ENCODE assay signal across 26 cellular contexts in the genomic region with DNA sequence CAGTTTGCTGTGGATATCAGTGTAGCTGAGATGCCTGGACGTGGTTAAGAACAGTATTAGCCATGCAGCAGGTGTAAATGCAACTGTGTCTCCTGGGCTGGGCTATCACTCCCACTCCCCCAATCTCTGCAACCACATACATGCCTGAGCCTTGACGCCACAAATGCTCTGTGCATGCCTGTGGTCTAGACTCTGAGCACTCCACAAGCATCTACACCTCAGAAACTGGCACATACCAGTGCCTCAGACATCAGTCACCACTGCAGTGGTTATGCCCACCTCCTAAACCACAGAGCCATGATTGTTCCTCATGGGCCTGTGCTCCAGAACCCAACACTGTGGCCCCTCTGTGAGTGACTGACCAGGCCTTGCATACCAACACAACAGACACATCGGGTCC.
A peak's percentile ranks its signal among the peaks of the same experiment; 100 is the strongest.
DNase-seq lines count a peak whose midpoint lies in the region; ATAC-seq and TF ChIP-seq lines count a peak whose summit lies in the region.
"Had no signal": no experiment of that assay in that cellular context is flagged by ENCODE, and none has a peak within 500 bp of the region (broad histone marks: within the 10 kb centered on the region; RNA-seq: fewer than 3 reads in every experiment).

No MANE protein-coding gene starts in this region.

- TF ChIP-seq CTCF in upper lobe of right lung (IDR thresholded peaks at IDR 0.05): no peak
- no peak for TF ChIP-seq CTCF in foreskin fibroblast (IDR thresholded peaks at IDR 0.05; ENCODE audit: low read depth, low read length)

- no peak overlapping the region for H3K4me3 ChIP-seq in SJCRH30
- H3K4me3 ChIP-seq in upper lobe of right lung: no peak overlapping the region
- H3K4me3 ChIP-seq in foreskin fibroblast (ENCODE audit: low read depth in 1 of 2, low read length in 2 of 2): no peak overlapping the region
- no peak overlapping the region for H3K4me3 ChIP-seq in Karpas-422 (ENCODE audit: low read length)
- H3K4me3 ChIP-seq: body of pancreas, ovary, upper lobe of left lung had no signal

- H3K79me2 ChIP-seq in Karpas-422 (ENCODE audit: low read length): no peaks in the 10 kb centered on the region

- H4K20me1 ChIP-seq in Karpas-422 (ENCODE audit: insufficient read depth, low read depth, low read length): no peaks in the 10 kb centered on the region

- H3K27me3 ChIP-seq in SJCRH30: no peaks in the 10 kb centered on the region
- H3K27me3 ChIP-seq in upper lobe of right lung: no peaks in the 10 kb centered on the region
- H3K27me3 ChIP-seq in Karpas-422 (ENCODE audit: low read length): no peaks in the 10 kb centered on the region
- H3K27me3 ChIP-seq: body of pancreas, ovary, upper lobe of left lung had no signal

- no peak overlapping the region for H3K9ac ChIP-seq in Karpas-422 (ENCODE audit: low read length)

- intact Hi-C loops in upper lobe of right lung (cut with DNase I): no loop called here

- H3K36me3 ChIP-seq in SJCRH30 (no peaks in the 10 kb centered on the region), upper lobe of right lung (no peaks in the 10 kb centered on the region), Karpas-422 (ENCODE audit: insufficient read depth, low read length) (no peaks in the 10 kb centered on the region)
- H3K36me3 ChIP-seq: ovary, upper lobe of left lung had no signal

- peak overlapping the region; percentile 76 for H3K27ac ChIP-seq in SJCRH30
- no peak overlapping the region for H3K27ac ChIP-seq in epithelial cell of prostate
- H3K27ac ChIP-seq in upper lobe of right lung: no peak overlapping the region
- H3K27ac ChIP-seq in Karpas-422 (ENCODE audit: low read length): no peak overlapping the region
- H3K27ac ChIP-seq: body of pancreas, ovary, upper lobe of left lung had no signal

- H3K9me2 ChIP-seq in Karpas-422 (replicated peaks; ENCODE audit: insufficient read depth, low read length): no peaks in the 10 kb centered on the region

- DNase-seq in HS-5 (ENCODE audit: low read depth) (peak; percentile 64), SJCRH30 (peak; percentile 90 to 91), epithelial cell of prostate (ENCODE audit: low read depth, low spot score) (peak; percentile 52), upper lobe of right lung (no peak), kidney glomerular epithelial cell (lab: John Stamatoyannopoulos, UW) (no peak), foreskin fibroblast (no peak), Karpas-422 (no peak)
- DNase-seq: activated CD4-positive, alpha-beta T cell treated with anti-CD3 and anti-CD28 coated beads, Interleukin-2, amount 10 ng/mL, durations not matched to agents 24 days and 14 days; activated naive CD4-positive, alpha-beta T cell treated with anti-CD3 and anti-CD28 coated beads, Interleukin-2, amount 50 U/mL, for 16 hours; body of pancreas; CD4-positive, CD25-positive, alpha-beta regulatory T cell; effector memory CD4-positive, alpha-beta T cell; KG1; left cardiac atrium; mesenchymal stem cell; natural killer cell; NCI-H1092 treated with DMSO at 0.1 percent for 48 hours; NCI-H2029; NCI-H82; OCI-M1; ovary; right cardiac atrium; SIG-M5; stimulated activated CD4-positive, alpha-beta T cell treated with anti-CD3 and anti-CD28 coated beads, Interleukin-15, amount 100 ng/mL, for 24 hours; stimulated activated CD8-positive, alpha-beta memory T cell treated with anti-CD3 and anti-CD28 coated beads, Interleukin-4, amount 100 ng/mL, for 48 hours; upper lobe of left lung had no signal

- H3K4me1 ChIP-seq in SJCRH30: peaks cover 15% of the 10 kb centered on the region
- H3K4me1 ChIP-seq in upper lobe of right lung: no peaks in the 10 kb centered on the region
- no peaks in the 10 kb centered on the region for H3K4me1 ChIP-seq in Karpas-422 (ENCODE audit: low read length)
- H3K4me1 ChIP-seq: body of pancreas, upper lobe of left lung had no signal

- peak; percentile 33 for ATAC-seq in upper lobe of right lung
- ATAC-seq: body of pancreas, left cardiac atrium, natural killer cell, right cardiac atrium had no signal

- H2AFZ ChIP-seq in Karpas-422 (ENCODE audit: low read length): no peak overlapping the region

- H3K9me3 ChIP-seq in SJCRH30 (replicated peaks): no peaks in the 10 kb centered on the region
- no peaks in the 10 kb centered on the region for H3K9me3 ChIP-seq in upper lobe of right lung
- no peaks in the 10 kb centered on the region; the same call in 1 of the 2 replicates for H3K9me3 ChIP-seq in Karpas-422 (ENCODE audit: low read length)
- H3K9me3 ChIP-seq: body of pancreas, ovary, upper lobe of left lung had no signal

- H3K4me2 ChIP-seq in Karpas-422 (ENCODE audit: low read depth, low read length, poor library complexity, severe bottlenecking): no peak overlapping the region

Comparison
In these comparisons a context has a peak if more than half of its experiments do, and no peak if none do; other contexts are left out.
1. DNase-seq: peak in HS-5 (single experiment), SJCRH30 (2 of 2) and epithelial cell of prostate (single experiment); none in upper lobe of right lung (single experiment), kidney glomerular epithelial cell (single experiment), foreskin fibroblast (0 of 2) and Karpas-422 (single experiment).